In the genomic region with DNA sequence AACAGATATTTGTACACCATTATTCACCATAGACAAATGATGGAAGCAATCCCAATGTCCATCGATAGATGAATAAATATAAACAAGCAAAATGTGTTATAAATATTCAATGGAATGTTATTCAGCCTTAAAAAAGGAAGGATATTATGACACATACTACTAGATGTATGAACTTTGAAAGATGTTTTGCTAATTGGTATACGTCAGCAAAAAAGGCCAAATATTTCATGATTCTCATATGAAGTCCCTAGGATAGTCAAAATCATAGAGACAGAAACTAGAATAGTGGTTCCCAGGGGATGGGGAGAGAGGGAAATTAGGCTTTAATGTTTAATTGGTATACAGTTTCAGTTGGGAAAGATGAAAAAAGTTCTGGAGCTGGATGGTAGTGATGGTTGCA, we compare ENCODE assay signal across 6 cellular contexts.
"Had no signal": no experiment of that assay in that cellular context is flagged by ENCODE, and none has a peak within 500 bp of the region (broad histone marks: within the 10 kb centered on the region; RNA-seq: fewer than 3 reads in every experiment).

No MANE protein-coding gene starts in this region.

- H3K4me2 ChIP-seq: KMS-11 had no signal

- H3K27ac ChIP-seq: HL-60, KMS-11 had no signal

- H3K9ac ChIP-seq: KMS-11 had no signal

- FAIRE-seq: HTR-8/SVneo had no signal

- DNase-seq: Karpas-422, KBM-7, KG1 had no signal
